In the genomic region with DNA sequence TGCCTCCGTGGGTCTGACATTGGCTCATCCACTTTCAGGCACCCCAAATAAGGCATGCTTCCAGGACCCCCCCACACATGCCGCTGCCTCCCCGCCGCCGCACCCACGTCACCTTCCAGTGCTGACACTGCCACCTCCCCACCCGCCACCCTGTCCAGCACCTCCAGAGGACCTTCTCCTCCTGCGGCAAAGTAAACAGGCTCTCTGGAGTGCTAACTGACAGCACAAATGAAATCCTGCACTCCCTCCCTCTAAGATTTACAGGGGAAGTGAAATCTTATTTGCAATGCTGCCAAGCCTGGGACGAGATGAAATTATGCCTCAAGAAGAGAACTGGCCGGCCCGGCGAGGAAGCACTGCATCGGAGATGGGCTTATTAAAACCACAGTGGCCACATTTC, we compare ENCODE assay signal across 25 cellular contexts. TPM values are rescaled to one million over a fixed set of nuclear protein-coding genes. Genes with fewer than 3 reads are reported as not detected.
A peak's percentile ranks its signal among the peaks of the same experiment; 100 is the strongest.
DNase-seq lines count a peak whose midpoint lies in the region; ATAC-seq and TF ChIP-seq lines count a peak whose summit lies in the region.
"Had no signal": no experiment of that assay in that cellular context is flagged by ENCODE, and none has a peak within 500 bp of the region (broad histone marks: within the 10 kb centered on the region; RNA-seq: fewer than 3 reads in every experiment).

No MANE protein-coding gene starts in this region.

- H3K4me3 Mint-ChIP-seq in endodermal cell = no peak overlapping the region
- no peak overlapping the region for H3K4me3 Mint-ChIP-seq in activated naive CD8-positive, alpha-beta T cell treated with anti-CD3 and anti-CD28 coated beads, Interleukin-2, amount 50 U/mL, for 24 hours
- H3K4me3 Mint-ChIP-seq: activated CD4-positive, alpha-beta T cell treated with anti-CD3 and anti-CD28 coated beads, Interleukin-2, amount 10 ng/mL, durations not matched to agents 24 days and 14 days; activated T-cell treated with anti-CD3 and anti-CD28 coated beads, Interleukin-2, amount 50 U/mL, for 4 hours; nephron progenitor cell; stimulated activated naive CD8-positive, alpha-beta T cell treated with anti-CD3 and anti-CD28 coated beads, Interleukin-15, amount 100 ng/mL, for 72 hours; T-helper 1 cell treated with Interleukin-12 subunit alpha and Interleukin-12 subunit beta and Interleukin-4 antibody, amounts not matched to agents 30 μg/mL and 1 μg/mL, for 36 hours had no signal

- TF ChIP-seq POLR2A in thyroid gland (IDR thresholded peaks at IDR 0.05) = no peak

- no peak overlapping the region for H3K27ac ChIP-seq in endodermal cell (ENCODE audit: low read depth, low read length)
- peak overlapping the region; percentile 64 to 65 (median 64) for H3K27ac ChIP-seq in thyroid gland
- H3K27ac ChIP-seq: adrenal gland, coronary artery, gastrocnemius medialis, sigmoid colon, SK-N-MC, tibial artery had no signal

- peak overlapping the region; percentile 41 for H3K27ac Mint-ChIP-seq in endodermal cell
- no peak overlapping the region for H3K27ac Mint-ChIP-seq in activated naive CD8-positive, alpha-beta T cell treated with anti-CD3 and anti-CD28 coated beads, Interleukin-2, amount 50 U/mL, for 24 hours
- H3K27ac Mint-ChIP-seq: activated CD4-positive, alpha-beta T cell treated with anti-CD3 and anti-CD28 coated beads, Interleukin-2, amount 10 ng/mL, durations not matched to agents 24 days and 14 days; nephron progenitor cell; stimulated activated naive CD8-positive, alpha-beta T cell treated with anti-CD3 and anti-CD28 coated beads, Interleukin-15, amount 100 ng/mL, for 72 hours; T-helper 1 cell treated with Interleukin-12 subunit alpha and Interleukin-12 subunit beta and Interleukin-4 antibody, amounts not matched to agents 30 μg/mL and 1 μg/mL, for 36 hours had no signal

- H3K4me1 Mint-ChIP-seq in endodermal cell = peaks cover 50% of the 10 kb centered on the region
- H3K4me1 Mint-ChIP-seq in activated naive CD8-positive, alpha-beta T cell treated with anti-CD3 and anti-CD28 coated beads, Interleukin-2, amount 50 U/mL, for 24 hours = no peaks in the 10 kb centered on the region
- H3K4me1 Mint-ChIP-seq: activated CD4-positive, alpha-beta T cell treated with anti-CD3 and anti-CD28 coated beads, Interleukin-2, amount 10 ng/mL, durations not matched to agents 24 days and 14 days had no signal

- TF ChIP-seq CTCF in endodermal cell (conservative IDR thresholded peaks at IDR 0.05) (no peak), thyroid gland (IDR thresholded peaks at IDR 0.05) (no peak)

- intact Hi-C loops in thyroid gland (cut with DNase I) = no loop called here

- DNase-seq in NCI-H2029 treated with DMSO at 0.1 percent for 48 hours (lab: John Stamatoyannopoulos, UW) = peak; percentile 19
- no peak for DNase-seq in NCI-H2029 (lab: John Stamatoyannopoulos, UW)
- DNase-seq in NCI-H69 (lab: John Stamatoyannopoulos, UW) = peak; percentile 45
- no peak for DNase-seq in endodermal cell
- peak; percentile 72 to 77 for DNase-seq in thyroid gland
- DNase-seq in activated naive CD8-positive, alpha-beta T cell treated with anti-CD3 and anti-CD28 coated beads, Interleukin-2, amount 50 U/mL, for 24 hours = no peak
- no peak for DNase-seq in dermis blood vessel endothelial cell
- DNase-seq: activated CD4-positive, alpha-beta T cell treated with anti-CD3 and anti-CD28 coated beads, Interleukin-2, amount 10 ng/mL, durations not matched to agents 24 days and 14 days; activated naive CD4-positive, alpha-beta T cell; activated T-cell treated with anti-CD3 and anti-CD28 coated beads, Interleukin-2, amount 50 U/mL, for 4 hours; adrenal gland; DMS53; gastrocnemius medialis; NCI-H1105; NCI-H524 treated with DMSO at 0.1 percent for 48 hours; nephron progenitor cell; RPMI8226; sigmoid colon; stimulated activated CD4-positive, alpha-beta T cell treated with anti-CD3 and anti-CD28 coated beads, Interleukin-15, amount 100 ng/mL, for 24 hours; stimulated activated naive CD8-positive, alpha-beta T cell treated with anti-CD3 and anti-CD28 coated beads, Interleukin-15, amount 100 ng/mL, for 72 hours; tibial artery had no signal

- H3K4me1 ChIP-seq in endodermal cell (ENCODE audit: control insufficient read depth, insufficient read depth, low read length) (peaks cover 25% of the 10 kb centered on the region), thyroid gland (peaks cover 26 to 41% of the 10 kb centered on the region in 2 donors)
- H3K4me1 ChIP-seq: adrenal gland had no signal

- no peak for ATAC-seq in activated naive CD8-positive, alpha-beta T cell treated with anti-CD3 and anti-CD28 coated beads, Interleukin-2, amount 50 U/mL, for 24 hours
- no peak for ATAC-seq in HG02884 (IDR thresholded peaks at IDR 0.05; ENCODE audit: unreplicated experiment)
- ATAC-seq: activated T-cell treated with anti-CD3 and anti-CD28 coated beads, Interleukin-2, amount 50 U/mL, for 4 hours; gastrocnemius medialis; stimulated activated naive CD8-positive, alpha-beta T cell treated with anti-CD3 and anti-CD28 coated beads, Interleukin-15, amount 100 ng/mL, for 72 hours had no signal

- H3K4me3 ChIP-seq in endodermal cell (ENCODE audit: low read length) (no peak overlapping the region), thyroid gland (replicated peaks in 1 of 3) (no peak overlapping the region)
- H3K4me3 ChIP-seq: adrenal gland, coronary artery, gastrocnemius medialis, sigmoid colon, SK-N-MC, tibial artery had no signal

- H3K36me3 ChIP-seq in endodermal cell (ENCODE audit: control insufficient read depth, insufficient read depth, low read length) (no peaks in the 10 kb centered on the region), thyroid gland (no peaks in the 10 kb centered on the region)
- H3K36me3 ChIP-seq: adrenal gland, gastrocnemius medialis, sigmoid colon, tibial artery had no signal

- H3K27me3 ChIP-seq in endodermal cell (ENCODE audit: control insufficient read depth, insufficient read depth, low read length, poor library complexity, severe bottlenecking) = peaks cover 18% of the 10 kb centered on the region
- H3K27me3 ChIP-seq in thyroid gland = no peaks in the 10 kb centered on the region
- H3K27me3 ChIP-seq: adrenal gland, gastrocnemius medialis, sigmoid colon, tibial artery had no signal

- H3K9me3 Mint-ChIP-seq in endodermal cell = no peaks in the 10 kb centered on the region
- no peaks in the 10 kb centered on the region for H3K9me3 Mint-ChIP-seq in activated naive CD8-positive, alpha-beta T cell treated with anti-CD3 and anti-CD28 coated beads, Interleukin-2, amount 50 U/mL, for 24 hours
- H3K9me3 Mint-ChIP-seq: activated CD4-positive, alpha-beta T cell treated with anti-CD3 and anti-CD28 coated beads, Interleukin-2, amount 10 ng/mL, durations not matched to agents 24 days and 14 days; activated T-cell treated with anti-CD3 and anti-CD28 coated beads, Interleukin-2, amount 50 U/mL, for 4 hours; nephron progenitor cell; stimulated activated naive CD8-positive, alpha-beta T cell treated with anti-CD3 and anti-CD28 coated beads, Interleukin-15, amount 100 ng/mL, for 72 hours; T-helper 1 cell treated with Interleukin-12 subunit alpha and Interleukin-12 subunit beta and Interleukin-4 antibody, amounts not matched to agents 30 μg/mL and 1 μg/mL, for 36 hours had no signal

- no peaks in the 10 kb centered on the region for H3K9me3 ChIP-seq in endodermal cell (ENCODE audit: control insufficient read depth, low read length)
- no peaks in the 10 kb centered on the region for H3K9me3 ChIP-seq in thyroid gland
- H3K9me3 ChIP-seq: adrenal gland, gastrocnemius medialis, sigmoid colon, tibial artery had no signal

- peaks cover 23% of the 10 kb centered on the region for H3K27me3 Mint-ChIP-seq in endodermal cell (ENCODE audit: insufficient read depth)
- no peaks in the 10 kb centered on the region for H3K27me3 Mint-ChIP-seq in activated naive CD8-positive, alpha-beta T cell treated with anti-CD3 and anti-CD28 coated beads, Interleukin-2, amount 50 U/mL, for 24 hours
- H3K27me3 Mint-ChIP-seq: activated CD4-positive, alpha-beta T cell treated with anti-CD3 and anti-CD28 coated beads, Interleukin-2, amount 10 ng/mL, durations not matched to agents 24 days and 14 days; stimulated activated naive CD8-positive, alpha-beta T cell treated with anti-CD3 and anti-CD28 coated beads, Interleukin-15, amount 100 ng/mL, for 72 hours had no signal

- 87 to 91% methylated on average over 10 to 13 of the region's 13 CpGs for WGBS in endodermal cell (ENCODE audit: insufficient coverage in 1 of 2, insufficient read length in 1 of 2), 2 experiments
- 28 to 29% methylated on average over 11 to 12 of the region's 13 CpGs for WGBS in thyroid gland, 2 donors

- H3K36me3 Mint-ChIP-seq in endodermal cell (ENCODE audit: low read depth) = no peaks in the 10 kb centered on the region
- H3K36me3 Mint-ChIP-seq in activated naive CD8-positive, alpha-beta T cell treated with anti-CD3 and anti-CD28 coated beads, Interleukin-2, amount 50 U/mL, for 24 hours (ENCODE audit: low read depth) = no peaks in the 10 kb centered on the region

- H3K9ac ChIP-seq in endodermal cell (ENCODE audit: extremely low read depth, low read length, poor library complexity, severe bottlenecking) = no peak overlapping the region

RNA-seq across cellular contexts. Expression of gene MACROD1, which starts 35.3 kb away (rescaled TPM):
- total RNA-seq in endodermal cell (10 to 100 TPM; 23.0 to 41.9 TPM), thyroid gland (10 to 100 TPM; 62.5 to 89.5 (median 70.0) TPM), dermis blood vessel endothelial cell (17.5 and 29.3 TPM in 2 replicates)
- polyA plus RNA-seq in endodermal cell (2013, experiment 1 of 2) = 26.4 TPM
- polyA plus RNA-seq in endodermal cell (2013, experiment 2 of 2) = 20.9 TPM

RNA-seq across cellular contexts. Expression of gene STIP1, which starts 55.4 kb away (rescaled TPM):
- 100 to 1,000 TPM; 230 to 257 TPM for total RNA-seq in endodermal cell
- 193 TPM for polyA plus RNA-seq in endodermal cell (2013, experiment 1 of 2)
- polyA plus RNA-seq in endodermal cell (2013, experiment 2 of 2) = 200 TPM
- total RNA-seq in thyroid gland = 100 to 1,000 TPM in 2 of 4 donors, 10 to 100 TPM in 2; 80.8 to 116 (median 106) TPM
- total RNA-seq in dermis blood vessel endothelial cell = 139 and 191 TPM in 2 replicates

Comparison
In these comparisons a context has a peak if more than half of its experiments do, and no peak if none do; other contexts are left out.
1. DNase-seq: peak in NCI-H2029 treated with DMSO at 0.1 percent for 48 hours (single experiment), NCI-H69 (single experiment) and thyroid gland (2 of 2); none in NCI-H2029 (single experiment), endodermal cell (single experiment), activated naive CD8-positive, alpha-beta T cell treated with anti-CD3 and anti-CD28 coated beads, Interleukin-2, amount 50 U/mL, for 24 hours (single experiment) and dermis blood vessel endothelial cell (single experiment).